8 cellular contexts compared by ENCODE assay signal in genomic region chr14:23379331-23380196, GRCh38. TPM values are rescaled to one million over a fixed set of nuclear protein-coding genes. Genes with fewer than 3 reads are reported as not detected.
A peak's percentile ranks its signal among the peaks of the same experiment; 100 is the strongest.
DNase-seq lines count a peak whose midpoint lies in the region; ATAC-seq and TF ChIP-seq lines count a peak whose summit lies in the region.

No MANE protein-coding gene starts in this region.

- peak; percentile 86 for ATAC-seq in activated CD8-positive, alpha-beta memory T cell treated with anti-CD3 and anti-CD28 coated beads, Interleukin-2, amount 10 ng/mL, durations not matched to agents 7 days and 5 days

- CTCF ChIA-PET in activated CD8-positive, alpha-beta memory T cell treated with anti-CD3 and anti-CD28 coated beads, Interleukin-2, amount 10 ng/mL, durations not matched to agents 7 days and 5 days (lab: Charles Lee) = interaction anchor here (0.6 to 3.9 kb wide), 43 partner anchors 9 to 808 kb away, joined by 3 to 37 read pairs (median 4); partner anchors contain the start of genes CEBPE, HOMEZ, PABPN1 and PPP1R3E

- H3K36me3 Mint-ChIP-seq in activated CD8-positive, alpha-beta memory T cell treated with anti-CD3 and anti-CD28 coated beads, Interleukin-2, amount 10 ng/mL, durations not matched to agents 7 days and 5 days = no peaks in the 10 kb centered on the region
- no peaks in the 10 kb centered on the region for H3K36me3 Mint-ChIP-seq in neural crest cell (ENCODE audit: low read depth)

- H3K4me3 Mint-ChIP-seq in activated CD8-positive, alpha-beta memory T cell treated with anti-CD3 and anti-CD28 coated beads, Interleukin-2, amount 10 ng/mL, durations not matched to agents 7 days and 5 days = no peak overlapping the region
- H3K4me3 Mint-ChIP-seq in neural crest cell = no peak overlapping the region

- TF ChIP-seq CTCF in neural crest cell (conservative IDR thresholded peaks at IDR 0.05) = peak; percentile 91

- no peaks in the 10 kb centered on the region for H3K9me3 Mint-ChIP-seq in activated CD8-positive, alpha-beta memory T cell treated with anti-CD3 and anti-CD28 coated beads, Interleukin-2, amount 10 ng/mL, durations not matched to agents 7 days and 5 days (ENCODE audit: low read depth)
- H3K9me3 Mint-ChIP-seq in neural crest cell = no peaks in the 10 kb centered on the region

- H3K27ac Mint-ChIP-seq in activated CD8-positive, alpha-beta memory T cell treated with anti-CD3 and anti-CD28 coated beads, Interleukin-2, amount 10 ng/mL, durations not matched to agents 7 days and 5 days = no peak overlapping the region
- peak overlapping the region; percentile 75 for H3K27ac Mint-ChIP-seq in neural crest cell (ENCODE audit: unreplicated experiment)

- no peak overlapping the region for H3K27ac ChIP-seq in epithelial cell of prostate
- peak overlapping the region; percentile 96 for H3K27ac ChIP-seq in temporal lobe (ENCODE audit: low read depth, low read length)

- DNase-seq in AG08396 (ENCODE audit: low spot score) (peak; percentile 75), GM19240 (ENCODE audit: insufficient read length, low spot score) (peak; percentile 78), NCI-H524 treated with DMSO at 0.1 percent for 48 hours (lab: John Stamatoyannopoulos, UW) (peak; percentile 3), epithelial cell of prostate (ENCODE audit: low read depth, low spot score) (peak; percentile 8), neural crest cell (ENCODE audit: low read depth, low spot score) (peak; percentile 47), GF-D8 (lab: John Stamatoyannopoulos, UW) (no peak)
- peak; percentile 71 for DNase-seq in activated CD8-positive, alpha-beta memory T cell treated with anti-CD3 and anti-CD28 coated beads, Interleukin-2, amount 10 ng/mL, durations not matched to agents 7 days and 5 days

- H3K4me1 Mint-ChIP-seq in activated CD8-positive, alpha-beta memory T cell treated with anti-CD3 and anti-CD28 coated beads, Interleukin-2, amount 10 ng/mL, durations not matched to agents 7 days and 5 days = peaks cover 8% of the 10 kb centered on the region
- H3K4me1 Mint-ChIP-seq in neural crest cell = peaks cover 17% of the 10 kb centered on the region

- H3K27me3 Mint-ChIP-seq in activated CD8-positive, alpha-beta memory T cell treated with anti-CD3 and anti-CD28 coated beads, Interleukin-2, amount 10 ng/mL, durations not matched to agents 7 days and 5 days = peaks cover 7% of the 10 kb centered on the region
- no peaks in the 10 kb centered on the region for H3K27me3 Mint-ChIP-seq in neural crest cell (ENCODE audit: low read depth)

RNA-seq across cellular contexts. Expression of gene CMTM5, which starts 2.7 kb away (rescaled TPM):
- total RNA-seq in activated CD8-positive, alpha-beta memory T cell treated with anti-CD3 and anti-CD28 coated beads, Interleukin-2, amount 10 ng/mL, durations not matched to agents 7 days and 5 days = not detected
- total RNA-seq in neural crest cell = 2.0 and 3.1 TPM in 2 replicates
- 1.5 TPM for total RNA-seq in temporal lobe

RNA-seq across cellular contexts. Expression of gene IL25, which starts 7.0 kb away (rescaled TPM):
- not detected for total RNA-seq in activated CD8-positive, alpha-beta memory T cell treated with anti-CD3 and anti-CD28 coated beads, Interleukin-2, amount 10 ng/mL, durations not matched to agents 7 days and 5 days
- total RNA-seq in neural crest cell = not detected in 2 replicates
- not detected for total RNA-seq in temporal lobe

RNA-seq across cellular contexts. Expression of gene EFS, which starts 14.6 kb away (rescaled TPM):
- not detected for total RNA-seq in activated CD8-positive, alpha-beta memory T cell treated with anti-CD3 and anti-CD28 coated beads, Interleukin-2, amount 10 ng/mL, durations not matched to agents 7 days and 5 days
- total RNA-seq in neural crest cell = 100 and 104 TPM in 2 replicates
- total RNA-seq in temporal lobe = 11.1 TPM

RNA-seq across cellular contexts. Expression of gene SLC22A17, which starts 26.9 kb away (rescaled TPM):
- total RNA-seq in activated CD8-positive, alpha-beta memory T cell treated with anti-CD3 and anti-CD28 coated beads, Interleukin-2, amount 10 ng/mL, durations not matched to agents 7 days and 5 days = 1 to 10 TPM; 1.7 to 2.8 TPM
- 39.4 and 42.4 TPM in 2 replicates for total RNA-seq in neural crest cell
- total RNA-seq in temporal lobe = 155 TPM

RNA-seq across cellular contexts. Expression of gene MYH6, which starts 28.5 kb away (rescaled TPM):
- 1 to 10 TPM in 1 of 2 experiments, under 1 TPM in 1; 0.23 to 1.0 TPM for total RNA-seq in activated CD8-positive, alpha-beta memory T cell treated with anti-CD3 and anti-CD28 coated beads, Interleukin-2, amount 10 ng/mL, durations not matched to agents 7 days and 5 days
- total RNA-seq in neural crest cell (not detected in 2 replicates), temporal lobe (not detected)

Comparison
In these comparisons a context has a peak if more than half of its experiments do, and no peak if none do; other contexts are left out.
1. RNA of gene EFS, which starts 14.6 kb away (total RNA-seq): 100 to 104 TPM in neural crest cell and 11.1 TPM in temporal lobe (single experiment); not detected in activated CD8-positive, alpha-beta memory T cell treated with anti-CD3 and anti-CD28 coated beads, Interleukin-2, amount 10 ng/mL, durations not matched to agents 7 days and 5 days; every median in the first group is over 10 times any median in the second.